12 cellular contexts compared by ENCODE assay signal in the genomic region with DNA sequence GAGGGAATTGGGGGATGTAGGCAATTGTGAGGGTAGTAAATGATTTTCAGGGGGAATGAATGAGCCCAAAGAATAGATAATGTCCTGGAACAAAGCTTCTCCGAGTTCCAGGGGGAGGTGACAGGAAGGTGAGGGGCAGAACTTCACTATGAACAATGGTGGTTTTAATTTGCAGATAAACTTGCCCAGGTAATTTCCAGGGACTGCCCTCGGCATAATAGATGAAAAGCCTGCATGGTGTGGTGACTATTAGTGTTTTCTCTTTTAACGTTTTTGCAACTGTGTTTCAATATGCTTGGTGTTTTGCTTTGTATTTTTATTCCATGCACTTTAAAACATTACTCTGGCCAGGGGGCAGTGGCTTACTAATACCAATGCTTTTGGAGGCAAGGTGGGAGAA.
"Had no signal": no experiment of that assay in that cellular context is flagged by ENCODE, and none has a peak within 500 bp of the region (broad histone marks: within the 10 kb centered on the region; RNA-seq: fewer than 3 reads in every experiment).

No MANE protein-coding gene starts in this region.

- H3K9me3 Mint-ChIP-seq: dendritic cell treated with granulocyte-macrophage colony-stimulating factor and Interleukin-4, amounts not matched to agents 40 ng/mL and 50 ng/mL, for 4 days had no signal

- ATAC-seq: upper lobe of right lung had no signal

- H3K27ac Mint-ChIP-seq: dendritic cell treated with granulocyte-macrophage colony-stimulating factor and Interleukin-4, amounts not matched to agents 40 ng/mL and 50 ng/mL, for 4 days had no signal

- H3K4me3 Mint-ChIP-seq: activated naive CD4-positive, alpha-beta T cell treated with anti-CD3 and anti-CD28 coated beads, Interleukin-2, amount 50 U/mL, for 24 hours; dendritic cell treated with granulocyte-macrophage colony-stimulating factor and Interleukin-4, amounts not matched to agents 40 ng/mL and 50 ng/mL, for 4 days; neural crest cell had no signal

- H3K27me3 Mint-ChIP-seq: activated naive CD4-positive, alpha-beta T cell treated with anti-CD3 and anti-CD28 coated beads, Interleukin-2, amount 50 U/mL, for 24 hours; dendritic cell treated with granulocyte-macrophage colony-stimulating factor and Interleukin-4, amounts not matched to agents 40 ng/mL and 50 ng/mL, for 4 days had no signal

- DNase-seq: activated CD4-positive, alpha-beta T cell treated with anti-CD3 and anti-CD28 coated beads, Interleukin-2, amount 50 U/mL, for 4 hours; activated CD8-positive, alpha-beta memory T cell treated with anti-CD3 and anti-CD28 coated beads, Interleukin-2, amount 50 U/mL, for 4 hours; cerebellar nuclear complex; hippocampal formation; kidney glomerular epithelial cell; ovary; stimulated activated CD4-positive, alpha-beta T cell treated with anti-CD3 and anti-CD28 coated beads, Interleukin-12 subunit alpha, Interleukin-12 subunit beta, amount 100 ng/mL, for 4 hours; stimulated activated naive CD4-positive, alpha-beta T cell treated with Interleukin-2 at 50 U/mL for 16 hours; upper lobe of right lung had no signal
